Comparison of ENCODE assay signal across 1 cellular context in the genomic region with DNA sequence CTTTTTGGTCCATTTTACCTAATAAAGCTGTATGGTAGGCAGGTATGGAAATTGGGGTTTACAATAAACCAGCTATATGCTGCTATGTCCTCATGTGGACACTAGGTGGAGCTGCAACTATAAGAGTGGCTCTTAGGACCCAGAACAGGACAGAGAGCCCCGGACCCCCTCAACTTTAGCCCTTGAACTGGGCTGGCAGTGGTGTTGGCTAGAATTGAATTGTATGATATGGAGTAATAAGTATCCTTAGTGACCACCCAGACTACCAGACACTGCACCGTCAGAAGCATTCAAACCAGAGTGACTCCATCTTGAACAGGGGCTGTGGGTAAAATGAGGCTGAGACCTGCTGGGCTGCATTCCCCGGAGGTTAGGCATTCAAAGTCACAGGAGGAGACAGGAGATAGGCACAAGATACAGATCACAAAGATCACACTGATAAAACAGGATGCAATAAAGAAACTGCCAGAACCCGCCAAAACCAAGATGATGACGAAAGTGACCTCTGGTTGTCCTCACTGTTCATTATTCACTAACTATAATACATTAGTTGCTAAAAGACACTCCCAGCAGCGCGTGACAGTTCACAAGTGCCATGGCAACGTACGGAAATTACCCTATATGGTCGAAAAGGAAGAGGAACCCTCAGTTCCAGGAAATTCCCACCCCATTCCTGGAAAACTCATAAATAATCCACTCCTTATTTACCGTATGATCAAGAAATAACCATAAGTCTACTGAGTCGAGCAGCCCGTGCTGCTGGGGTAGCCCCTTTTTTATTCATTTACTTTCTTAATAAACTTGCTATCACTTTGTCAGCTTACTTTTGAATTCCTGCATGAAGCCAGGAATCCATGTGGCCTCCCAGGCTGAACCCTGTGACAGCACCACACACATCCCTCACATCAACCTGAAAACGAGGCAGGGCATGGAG.
TF ChIP-seq lines count a peak whose summit lies in the region.

No MANE protein-coding gene starts in this region.

TF ChIP-seq in K562, 482 proteins besides CTCF, POLR2A, EP300 and RAD21 (continued from another document and continues in another):
- TF ChIP-seq, protein P1, sequence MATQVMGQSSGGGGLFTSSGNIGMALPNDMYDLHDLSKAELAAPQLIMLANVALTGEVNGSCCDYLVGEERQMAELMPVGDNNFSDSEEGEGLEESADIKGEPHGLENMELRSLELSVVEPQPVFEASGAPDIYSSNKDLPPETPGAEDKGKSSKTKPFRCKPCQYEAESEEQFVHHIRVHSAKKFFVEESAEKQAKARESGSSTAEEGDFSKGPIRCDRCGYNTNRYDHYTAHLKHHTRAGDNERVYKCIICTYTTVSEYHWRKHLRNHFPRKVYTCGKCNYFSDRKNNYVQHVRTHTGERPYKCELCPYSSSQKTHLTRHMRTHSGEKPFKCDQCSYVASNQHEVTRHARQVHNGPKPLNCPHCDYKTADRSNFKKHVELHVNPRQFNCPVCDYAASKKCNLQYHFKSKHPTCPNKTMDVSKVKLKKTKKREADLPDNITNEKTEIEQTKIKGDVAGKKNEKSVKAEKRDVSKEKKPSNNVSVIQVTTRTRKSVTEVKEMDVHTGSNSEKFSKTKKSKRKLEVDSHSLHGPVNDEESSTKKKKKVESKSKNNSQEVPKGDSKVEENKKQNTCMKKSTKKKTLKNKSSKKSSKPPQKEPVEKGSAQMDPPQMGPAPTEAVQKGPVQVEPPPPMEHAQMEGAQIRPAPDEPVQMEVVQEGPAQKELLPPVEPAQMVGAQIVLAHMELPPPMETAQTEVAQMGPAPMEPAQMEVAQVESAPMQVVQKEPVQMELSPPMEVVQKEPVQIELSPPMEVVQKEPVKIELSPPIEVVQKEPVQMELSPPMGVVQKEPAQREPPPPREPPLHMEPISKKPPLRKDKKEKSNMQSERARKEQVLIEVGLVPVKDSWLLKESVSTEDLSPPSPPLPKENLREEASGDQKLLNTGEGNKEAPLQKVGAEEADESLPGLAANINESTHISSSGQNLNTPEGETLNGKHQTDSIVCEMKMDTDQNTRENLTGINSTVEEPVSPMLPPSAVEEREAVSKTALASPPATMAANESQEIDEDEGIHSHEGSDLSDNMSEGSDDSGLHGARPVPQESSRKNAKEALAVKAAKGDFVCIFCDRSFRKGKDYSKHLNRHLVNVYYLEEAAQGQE (CRISPR knock-in tag; IDR thresholded peaks at IDR 0.05; ENCODE audit: low read depth) = peak; percentile 95
- TF ChIP-seq, protein P2, sequence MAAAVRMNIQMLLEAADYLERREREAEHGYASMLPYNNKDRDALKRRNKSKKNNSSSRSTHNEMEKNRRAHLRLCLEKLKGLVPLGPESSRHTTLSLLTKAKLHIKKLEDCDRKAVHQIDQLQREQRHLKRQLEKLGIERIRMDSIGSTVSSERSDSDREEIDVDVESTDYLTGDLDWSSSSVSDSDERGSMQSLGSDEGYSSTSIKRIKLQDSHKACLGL (CRISPR knock-in tag; IDR thresholded peaks at IDR 0.05; ENCODE audit: borderline replicate concordance, poor library complexity, severe bottlenecking) = peak; percentile 98
- no peak for TF ChIP-seq MCM7 (IDR thresholded peaks at IDR 0.05)
- TF ChIP-seq KAT2B (IDR thresholded peaks at IDR 0.05; ENCODE audit: low read depth, low read length) = no peak
- peak; percentile 65; the same call in 1 of the 2 replicates for TF ChIP-seq ZNF24 (IDR thresholded peaks at IDR 0.05)
- TF ChIP-seq, protein P3, sequence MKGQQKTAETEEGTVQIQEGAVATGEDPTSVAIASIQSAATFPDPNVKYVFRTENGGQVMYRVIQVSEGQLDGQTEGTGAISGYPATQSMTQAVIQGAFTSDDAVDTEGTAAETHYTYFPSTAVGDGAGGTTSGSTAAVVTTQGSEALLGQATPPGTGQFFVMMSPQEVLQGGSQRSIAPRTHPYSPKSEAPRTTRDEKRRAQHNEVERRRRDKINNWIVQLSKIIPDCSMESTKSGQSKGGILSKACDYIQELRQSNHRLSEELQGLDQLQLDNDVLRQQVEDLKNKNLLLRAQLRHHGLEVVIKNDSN (CRISPR knock-in tag; IDR thresholded peaks at IDR 0.05) = peak; percentile 80
- no peak for TF ChIP-seq BRCA1 (IDR thresholded peaks at IDR 0.05)
- no peak for TF ChIP-seq BRCA1 (CRISPR knock-in tag; IDR thresholded peaks at IDR 0.05)
- peak; percentile 96 for TF ChIP-seq HMG20B (CRISPR knock-in tag; IDR thresholded peaks at IDR 0.05)
- TF ChIP-seq, protein P4, sequence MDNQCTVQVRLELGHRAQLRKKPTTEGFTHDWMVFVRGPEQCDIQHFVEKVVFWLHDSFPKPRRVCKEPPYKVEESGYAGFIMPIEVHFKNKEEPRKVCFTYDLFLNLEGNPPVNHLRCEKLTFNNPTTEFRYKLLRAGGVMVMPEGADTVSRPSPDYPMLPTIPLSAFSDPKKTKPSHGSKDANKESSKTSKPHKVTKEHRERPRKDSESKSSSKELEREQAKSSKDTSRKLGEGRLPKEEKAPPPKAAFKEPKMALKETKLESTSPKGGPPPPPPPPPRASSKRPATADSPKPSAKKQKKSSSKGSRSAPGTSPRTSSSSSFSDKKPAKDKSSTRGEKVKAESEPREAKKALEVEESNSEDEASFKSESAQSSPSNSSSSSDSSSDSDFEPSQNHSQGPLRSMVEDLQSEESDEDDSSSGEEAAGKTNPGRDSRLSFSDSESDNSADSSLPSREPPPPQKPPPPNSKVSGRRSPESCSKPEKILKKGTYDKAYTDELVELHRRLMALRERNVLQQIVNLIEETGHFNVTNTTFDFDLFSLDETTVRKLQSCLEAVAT (IDR thresholded peaks at IDR 0.05) = peak in 1 of 2 experiments; percentile 10; a peak in 1 of 4 replicates
- TF ChIP-seq RFX1 (IDR thresholded peaks at IDR 0.05) = peak; percentile 97
- TF ChIP-seq, protein P5, sequence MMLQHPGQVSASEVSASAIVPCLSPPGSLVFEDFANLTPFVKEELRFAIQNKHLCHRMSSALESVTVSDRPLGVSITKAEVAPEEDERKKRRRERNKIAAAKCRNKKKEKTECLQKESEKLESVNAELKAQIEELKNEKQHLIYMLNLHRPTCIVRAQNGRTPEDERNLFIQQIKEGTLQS (IDR thresholded peaks at IDR 0.05) = peak; percentile 95
- TF ChIP-seq, protein P5 (CRISPR knock-in tag; conservative IDR thresholded peaks at IDR 0.05) = peak; percentile 75; the same call in 1 of the 2 replicates
- TF ChIP-seq ZBED1 (IDR thresholded peaks at IDR 0.05) = peak; percentile 53; the same call in 1 of the 2 replicates
- TF ChIP-seq, protein P6, sequence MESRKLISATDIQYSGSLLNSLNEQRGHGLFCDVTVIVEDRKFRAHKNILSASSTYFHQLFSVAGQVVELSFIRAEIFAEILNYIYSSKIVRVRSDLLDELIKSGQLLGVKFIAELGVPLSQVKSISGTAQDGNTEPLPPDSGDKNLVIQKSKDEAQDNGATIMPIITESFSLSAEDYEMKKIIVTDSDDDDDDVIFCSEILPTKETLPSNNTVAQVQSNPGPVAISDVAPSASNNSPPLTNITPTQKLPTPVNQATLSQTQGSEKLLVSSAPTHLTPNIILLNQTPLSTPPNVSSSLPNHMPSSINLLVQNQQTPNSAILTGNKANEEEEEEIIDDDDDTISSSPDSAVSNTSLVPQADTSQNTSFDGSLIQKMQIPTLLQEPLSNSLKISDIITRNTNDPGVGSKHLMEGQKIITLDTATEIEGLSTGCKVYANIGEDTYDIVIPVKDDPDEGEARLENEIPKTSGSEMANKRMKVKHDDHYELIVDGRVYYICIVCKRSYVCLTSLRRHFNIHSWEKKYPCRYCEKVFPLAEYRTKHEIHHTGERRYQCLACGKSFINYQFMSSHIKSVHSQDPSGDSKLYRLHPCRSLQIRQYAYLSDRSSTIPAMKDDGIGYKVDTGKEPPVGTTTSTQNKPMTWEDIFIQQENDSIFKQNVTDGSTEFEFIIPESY (CRISPR knock-in tag; IDR thresholded peaks at IDR 0.05) = no peak
- TF ChIP-seq FOXM1 (IDR thresholded peaks at IDR 0.05; ENCODE audit: low read depth) = peak; percentile 39
- no peak for TF ChIP-seq FOXM1 (CRISPR knock-in tag; IDR thresholded peaks at IDR 0.05; ENCODE audit: low read depth)
- TF ChIP-seq, protein P7, sequence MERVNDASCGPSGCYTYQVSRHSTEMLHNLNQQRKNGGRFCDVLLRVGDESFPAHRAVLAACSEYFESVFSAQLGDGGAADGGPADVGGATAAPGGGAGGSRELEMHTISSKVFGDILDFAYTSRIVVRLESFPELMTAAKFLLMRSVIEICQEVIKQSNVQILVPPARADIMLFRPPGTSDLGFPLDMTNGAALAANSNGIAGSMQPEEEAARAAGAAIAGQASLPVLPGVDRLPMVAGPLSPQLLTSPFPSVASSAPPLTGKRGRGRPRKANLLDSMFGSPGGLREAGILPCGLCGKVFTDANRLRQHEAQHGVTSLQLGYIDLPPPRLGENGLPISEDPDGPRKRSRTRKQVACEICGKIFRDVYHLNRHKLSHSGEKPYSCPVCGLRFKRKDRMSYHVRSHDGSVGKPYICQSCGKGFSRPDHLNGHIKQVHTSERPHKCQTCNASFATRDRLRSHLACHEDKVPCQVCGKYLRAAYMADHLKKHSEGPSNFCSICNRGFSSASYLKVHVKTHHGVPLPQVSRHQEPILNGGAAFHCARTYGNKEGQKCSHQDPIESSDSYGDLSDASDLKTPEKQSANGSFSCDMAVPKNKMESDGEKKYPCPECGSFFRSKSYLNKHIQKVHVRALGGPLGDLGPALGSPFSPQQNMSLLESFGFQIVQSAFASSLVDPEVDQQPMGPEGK (CRISPR knock-in tag; IDR thresholded peaks at IDR 0.05; ENCODE audit: borderline replicate concordance) = peak; percentile 100
- TF ChIP-seq IFI16 (CRISPR knock-in tag; IDR thresholded peaks at IDR 0.05) = peak; percentile 99
- peak; percentile 100 for TF ChIP-seq ZNF668 (CRISPR knock-in tag; IDR thresholded peaks at IDR 0.05)
- no peak for TF ChIP-seq MEF2A (IDR thresholded peaks at IDR 0.05; ENCODE audit: control insufficient read depth, low read depth, low read length)
- peak; percentile 77 for TF ChIP-seq TOE1 (IDR thresholded peaks at IDR 0.05; ENCODE audit: borderline replicate concordance)
- TF ChIP-seq TOE1 (CRISPR knock-in tag; IDR thresholded peaks at IDR 0.05; ENCODE audit: borderline replicate concordance, low read depth) = no peak
- TF ChIP-seq ZNF165 (CRISPR knock-in tag; IDR thresholded peaks at IDR 0.05; ENCODE audit: borderline replicate concordance) = peak; percentile 100
- TF ChIP-seq ARID2 (IDR thresholded peaks at IDR 0.05) = 0 out of 2 replicates have a peak, but pooled peaks have one; percentile 45
- TF ChIP-seq SRF (CRISPR knock-in tag; IDR thresholded peaks at IDR 0.05) = peak; percentile 98 to 100
- TF ChIP-seq BACH1 (tag; IDR thresholded peaks at IDR 0.05) = peak; percentile 100
- TF ChIP-seq, protein P8, sequence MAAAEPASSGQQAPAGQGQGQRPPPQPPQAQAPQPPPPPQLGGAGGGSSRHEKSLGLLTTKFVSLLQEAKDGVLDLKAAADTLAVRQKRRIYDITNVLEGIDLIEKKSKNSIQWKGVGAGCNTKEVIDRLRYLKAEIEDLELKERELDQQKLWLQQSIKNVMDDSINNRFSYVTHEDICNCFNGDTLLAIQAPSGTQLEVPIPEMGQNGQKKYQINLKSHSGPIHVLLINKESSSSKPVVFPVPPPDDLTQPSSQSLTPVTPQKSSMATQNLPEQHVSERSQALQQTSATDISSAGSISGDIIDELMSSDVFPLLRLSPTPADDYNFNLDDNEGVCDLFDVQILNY (CRISPR knock-in tag; IDR thresholded peaks at IDR 0.05) = 0 out of 2 replicates have a peak, but pooled peaks have one; percentile 7
- TF ChIP-seq CBFA2T3 (IDR thresholded peaks at IDR 0.05) = peak; percentile 41; the same call in 1 of the 2 replicates
- TF ChIP-seq, protein P9, sequence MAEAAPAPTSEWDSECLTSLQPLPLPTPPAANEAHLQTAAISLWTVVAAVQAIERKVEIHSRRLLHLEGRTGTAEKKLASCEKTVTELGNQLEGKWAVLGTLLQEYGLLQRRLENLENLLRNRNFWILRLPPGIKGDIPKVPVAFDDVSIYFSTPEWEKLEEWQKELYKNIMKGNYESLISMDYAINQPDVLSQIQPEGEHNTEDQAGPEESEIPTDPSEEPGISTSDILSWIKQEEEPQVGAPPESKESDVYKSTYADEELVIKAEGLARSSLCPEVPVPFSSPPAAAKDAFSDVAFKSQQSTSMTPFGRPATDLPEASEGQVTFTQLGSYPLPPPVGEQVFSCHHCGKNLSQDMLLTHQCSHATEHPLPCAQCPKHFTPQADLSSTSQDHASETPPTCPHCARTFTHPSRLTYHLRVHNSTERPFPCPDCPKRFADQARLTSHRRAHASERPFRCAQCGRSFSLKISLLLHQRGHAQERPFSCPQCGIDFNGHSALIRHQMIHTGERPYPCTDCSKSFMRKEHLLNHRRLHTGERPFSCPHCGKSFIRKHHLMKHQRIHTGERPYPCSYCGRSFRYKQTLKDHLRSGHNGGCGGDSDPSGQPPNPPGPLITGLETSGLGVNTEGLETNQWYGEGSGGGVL (CRISPR knock-in tag; IDR thresholded peaks at IDR 0.05) = peak; percentile 99
- TF ChIP-seq FOXK1 (CRISPR knock-in tag; IDR thresholded peaks at IDR 0.05; ENCODE audit: borderline replicate concordance) = no peak; the same call in 1 of the 2 replicates
- no peak for TF ChIP-seq TFAM (CRISPR knock-in tag; conservative IDR thresholded peaks at IDR 0.05)
- TF ChIP-seq ILF3 (IDR thresholded peaks at IDR 0.05; ENCODE audit: borderline replicate concordance) = no peak
- 0 out of 4 replicates have a peak, but pooled peaks of 1 of the 2 experiments have one; percentile 37 for TF ChIP-seq NRF1 (conservative IDR thresholded peaks at IDR 0.05 in 1 of 2, IDR thresholded peaks at IDR 0.05 in 1 of 2)
- TF ChIP-seq ZNF316 (IDR thresholded peaks at IDR 0.05) = no peak
- peak; percentile 72 for TF ChIP-seq SP1 (CRISPR knock-in tag; IDR thresholded peaks at IDR 0.05)
- peak; percentile 61; the same call in 1 of the 2 replicates for TF ChIP-seq CC2D1A (IDR thresholded peaks at IDR 0.05)
- TF ChIP-seq ZNF197 (CRISPR knock-in tag; IDR thresholded peaks at IDR 0.05; ENCODE audit: low read depth) = peak; percentile 100
- TF ChIP-seq, protein P10, sequence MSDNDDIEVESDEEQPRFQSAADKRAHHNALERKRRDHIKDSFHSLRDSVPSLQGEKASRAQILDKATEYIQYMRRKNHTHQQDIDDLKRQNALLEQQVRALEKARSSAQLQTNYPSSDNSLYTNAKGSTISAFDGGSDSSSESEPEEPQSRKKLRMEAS (CRISPR knock-in tag; IDR thresholded peaks at IDR 0.05) = no peak
- TF ChIP-seq, protein P11, sequence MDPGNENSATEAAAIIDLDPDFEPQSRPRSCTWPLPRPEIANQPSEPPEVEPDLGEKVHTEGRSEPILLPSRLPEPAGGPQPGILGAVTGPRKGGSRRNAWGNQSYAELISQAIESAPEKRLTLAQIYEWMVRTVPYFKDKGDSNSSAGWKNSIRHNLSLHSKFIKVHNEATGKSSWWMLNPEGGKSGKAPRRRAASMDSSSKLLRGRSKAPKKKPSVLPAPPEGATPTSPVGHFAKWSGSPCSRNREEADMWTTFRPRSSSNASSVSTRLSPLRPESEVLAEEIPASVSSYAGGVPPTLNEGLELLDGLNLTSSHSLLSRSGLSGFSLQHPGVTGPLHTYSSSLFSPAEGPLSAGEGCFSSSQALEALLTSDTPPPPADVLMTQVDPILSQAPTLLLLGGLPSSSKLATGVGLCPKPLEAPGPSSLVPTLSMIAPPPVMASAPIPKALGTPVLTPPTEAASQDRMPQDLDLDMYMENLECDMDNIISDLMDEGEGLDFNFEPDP (CRISPR knock-in tag; IDR thresholded peaks at IDR 0.05) = peak; percentile 100
